In genomic region chr3:48851407-48851806, GRCh38 we compare ENCODE assay signal across 10 cellular contexts. TPM values are rescaled to one million over a fixed set of nuclear protein-coding genes. Genes with fewer than 3 reads are reported as not detected.
A peak's percentile ranks its signal among the peaks of the same experiment; 100 is the strongest.
DNase-seq lines count a peak whose midpoint lies in the region; ATAC-seq, FAIRE-seq and TF ChIP-seq lines count a peak whose summit lies in the region.
"Had no signal": no experiment of that assay in that cellular context is flagged by ENCODE, and none has a peak within 500 bp of the region (broad histone marks: within the 10 kb centered on the region; RNA-seq: fewer than 3 reads in every experiment).

No MANE protein-coding gene starts in this region.

- H3K27ac ChIP-seq in A673 (ENCODE audit: low read depth, low read length, poor library complexity, severe bottlenecking) (no peak overlapping the region), IMR-90 (ENCODE audit: insufficient read depth, low read length) (no peak overlapping the region)

- H3K23ac ChIP-seq in IMR-90 (ENCODE audit: low read depth, low read length): no peak overlapping the region

- H4K5ac ChIP-seq in IMR-90 (ENCODE audit: low read depth, low read length): no peak overlapping the region

- H2BK20ac ChIP-seq in IMR-90 (ENCODE audit: low read depth, low read length): no peak overlapping the region

- H2BK120ac ChIP-seq in IMR-90 (ENCODE audit: low read depth, low read length): no peak overlapping the region

- DNase-seq in A673 (ENCODE audit: low spot score) (peak; percentile 10), IMR-90 (peak; percentile 66), amniotic epithelial cell (ENCODE audit: low read depth) (peak; percentile 43), hypothalamus (lab: John Stamatoyannopoulos, UW) (peak in 36 of 51 donors; percentile 3 to 79 (median 30)), HK-2 (ENCODE audit: unreplicated experiment) (no peak), frontal cortex (ENCODE audit: low spot score in 2 of 2) (no peak)
- no peak for DNase-seq in stimulated activated CD4-positive, alpha-beta T cell treated with anti-CD3 and anti-CD28 coated beads, Interleukin-15, amount 100 ng/mL, for 24 hours
- DNase-seq: activated T-cell treated with anti-CD3 and anti-CD28 coated beads, Interleukin-2, amount 50 U/mL, for 72 hours; stimulated activated naive CD4-positive, alpha-beta T cell had no signal

- no peak overlapping the region for H3K14ac ChIP-seq in IMR-90 (replicated peaks; ENCODE audit: low read depth, low read length)

- in situ Hi-C loops in IMR-90 (cut with MboI; ENCODE audit: low sequenced_read_pairs): no loop called here

- H3K4ac ChIP-seq in IMR-90 (ENCODE audit: low read depth, low read length): no peak overlapping the region

- peaks cover 5% of the 10 kb centered on the region; the same call in 1 of the 2 replicates for H4K20me1 ChIP-seq in IMR-90 (ENCODE audit: insufficient read depth, low read length)

- H3K4me2 ChIP-seq in IMR-90 (ENCODE audit: low read depth, low read length): no peak overlapping the region

- no peak overlapping the region for H2AK9ac ChIP-seq in IMR-90 (replicated peaks; ENCODE audit: low read depth, low read length, poor library complexity)

- H3K18ac ChIP-seq in IMR-90 (ENCODE audit: low read depth, low read length): no peak overlapping the region

- POLR2A ChIA-PET in A673 (lab: Charles Lee; ENCODE audit: low non-redundant PET): no interaction called here
- POLR2A ChIA-PET in IMR-90 (lab: Charles Lee; ENCODE audit: unreplicated experiment): no interaction called here

- WGBS in IMR-90 (ENCODE audit: extremely low coverage in 2 of 2, insufficient read length in 1 of 2), 2 experiments: no CpG with 5 or more reads among the region's 3 CpGs

- TF ChIP-seq POLR2A in IMR-90 (IDR thresholded peaks at IDR 0.05; ENCODE audit: low read depth, low read length): no peak

- TF ChIP-seq CTCF in A673 (conservative IDR thresholded peaks at IDR 0.05; ENCODE audit: low read depth, low read length) (no peak), IMR-90 (conservative IDR thresholded peaks at IDR 0.05; ENCODE audit: low read depth, low read length) (no peak)

- H2AK5ac ChIP-seq in IMR-90 (ENCODE audit: low read depth, low read length): no peak overlapping the region

- no peak overlapping the region for H4K8ac ChIP-seq in IMR-90 (ENCODE audit: low read depth in 2 of 2, low read length in 2 of 2)

- H3K56ac ChIP-seq in IMR-90 (ENCODE audit: extremely low read depth, insufficient read depth, low read length): no peak overlapping the region

- CTCF ChIA-PET in A673 (lab: Charles Lee) (no interaction called here), IMR-90 (lab: Yijun Ruan, JAX) (no interaction called here)

- H4K91ac ChIP-seq in IMR-90 (ENCODE audit: insufficient read depth, low read depth, low read length): no peak overlapping the region

- no peak overlapping the region for H3K4me3 ChIP-seq in A673 (ENCODE audit: low read depth, low read length, poor library complexity, severe bottlenecking)
- no peak overlapping the region for H3K4me3 ChIP-seq in IMR-90 (ENCODE audit: insufficient read depth, low read depth, low read length)

- no peak overlapping the region for H3K9ac ChIP-seq in IMR-90 (ENCODE audit: low read depth, low read length)

- H2BK5ac ChIP-seq in IMR-90 (ENCODE audit: low read depth, low read length, poor library complexity, severe bottlenecking): no peak overlapping the region

- H2AFZ ChIP-seq in IMR-90 (replicated peaks; ENCODE audit: low read length, poor library complexity): no peak overlapping the region

- no peak for FAIRE-seq in frontal cortex (lab: Jason Lieb, UNC)

- H3K27me3 ChIP-seq in A673 (replicated peaks; ENCODE audit: insufficient read depth, low read depth, low read length, poor library complexity) (no peaks in the 10 kb centered on the region), IMR-90 (ENCODE audit: control insufficient read depth, insufficient read depth, low read length) (no peaks in the 10 kb centered on the region)

- ATAC-seq in IMR-90 (ENCODE audit: low read depth): no peak
- ATAC-seq in HG03520 (IDR thresholded peaks at IDR 0.05; ENCODE audit: unreplicated experiment): no peak
- ATAC-seq: activated T-cell treated with anti-CD3 and anti-CD28 coated beads, Interleukin-2, amount 50 U/mL, for 72 hours had no signal

- peaks cover 0 to 18% of the 10 kb centered on the region in 2 experiments; a peak in 3 of 4 replicates for H3K79me1 ChIP-seq in IMR-90 (ENCODE audit: low read depth in 1 of 2, low read length in 2 of 2)

- no peak for TF ChIP-seq RAD21 in IMR-90 (IDR thresholded peaks at IDR 0.05; ENCODE audit: low read length)

- peaks cover 12% of the 10 kb centered on the region for H3K9me1 ChIP-seq in IMR-90 (ENCODE audit: insufficient read depth, low read length)

- no peak overlapping the region for H2BK15ac ChIP-seq in IMR-90 (ENCODE audit: low read depth, low read length)

- H3K36me3 ChIP-seq in A673 (ENCODE audit: insufficient read depth, low read length, poor library complexity, severe bottlenecking) (no peaks in the 10 kb centered on the region), IMR-90 (ENCODE audit: control insufficient read depth, insufficient read depth, low read length) (no peaks in the 10 kb centered on the region)

- no TSS peak for BruUV-seq in A673 (replicated peaks; lab: Mats Ljungman, UMichigan)
- BruUV-seq in IMR-90 (replicated peaks; lab: Mats Ljungman, UMichigan): no TSS peak

- H3K4me1 ChIP-seq in A673 (ENCODE audit: insufficient read depth, low read length, poor library complexity, severe bottlenecking) (no peaks in the 10 kb centered on the region), IMR-90 (ENCODE audit: control insufficient read depth, insufficient read depth, low read length) (peaks cover 1% of the 10 kb centered on the region)

- no peaks in the 10 kb centered on the region for H3K9me3 ChIP-seq in A673 (ENCODE audit: low read depth, low read length, poor library complexity, severe bottlenecking)
- no peaks in the 10 kb centered on the region for H3K9me3 ChIP-seq in IMR-90 (ENCODE audit: control insufficient read depth, insufficient read depth, low read length)

- intact Hi-C loops in A673 (cut with micrococcal nuclease; ENCODE audit: unreplicated experiment) (no loop called here), IMR-90 (cut with micrococcal nuclease) (no loop called here)

- dilution Hi-C loops in IMR-90 (cut with HindIII; ENCODE audit: low sequenced_read_pairs, unreplicated experiment): no loop called here

TF ChIP-seq in IMR-90, 13 proteins besides CTCF, POLR2A, EP300 and RAD21:
- no peak for TF ChIP-seq RCOR1 (IDR thresholded peaks at IDR 0.05; ENCODE audit: insufficient replicate concordance, low read length)
- no peak for TF ChIP-seq SMC3 (IDR thresholded peaks at IDR 0.05; ENCODE audit: low read depth, low read length)
- TF ChIP-seq ELK1 (IDR thresholded peaks at IDR 0.05; ENCODE audit: borderline replicate concordance, low read depth, low read length): no peak
TF ChIP-seq in IMR-90: peak in this region for 0.

RNA-seq across cellular contexts. Expression of gene PRKAR2A, which starts 3.7 kb away (rescaled TPM):
- 25.6 and 35.8 TPM in 2 replicates for total RNA-seq in A673 (2021)
- total RNA-seq in IMR-90 (2012; rRNA removed): 48.2 and 53.0 TPM in 2 replicates
- polyA plus RNA-seq in IMR-90 (2012; rRNA removed): 10.2 and 11.3 TPM in 2 replicates
- polyA plus RNA-seq in IMR-90 (2012; cell fraction: cytosol; rRNA removed): 28.4 and 59.3 TPM in 2 replicates
- 7.2 and 21.3 TPM in 2 replicates for polyA plus RNA-seq in IMR-90 (2012; cell fraction: nucleus; rRNA removed; ENCODE audit: low replicate concordance)
- total RNA-seq in frontal cortex: 32.2 TPM

RNA-seq across cellular contexts. Expression of gene SLC25A20, which starts 47.3 kb away (rescaled TPM):
- total RNA-seq in A673 (2021) (4.1 and 4.9 TPM in 2 replicates), IMR-90 (2012; rRNA removed) (27.1 and 29.2 TPM in 2 replicates), frontal cortex (9.0 TPM)
- 21.8 and 23.8 TPM in 2 replicates for polyA plus RNA-seq in IMR-90 (2012; rRNA removed)
- 10.5 and 13.3 TPM in 2 replicates for polyA plus RNA-seq in IMR-90 (2012; cell fraction: cytosol; rRNA removed)
- polyA plus RNA-seq in IMR-90 (2012; cell fraction: nucleus; rRNA removed; ENCODE audit: low replicate concordance): 5.4 and 27.0 TPM in 2 replicates

Comparison
In these comparisons a context has a peak if more than half of its experiments do, and no peak if none do; other contexts are left out.
1. DNase-seq: peak in A673 (single experiment), IMR-90 (single experiment), amniotic epithelial cell (single experiment) and hypothalamus (36 of 51); none in stimulated activated CD4-positive, alpha-beta T cell treated with anti-CD3 and anti-CD28 coated beads, Interleukin-15, amount 100 ng/mL, for 24 hours (single experiment), HK-2 (single experiment) and frontal cortex (0 of 2).